6 cellular contexts compared by ENCODE assay signal in genomic region chr3:169811606-169812123, GRCh38. TPM values are rescaled to one million over a fixed set of nuclear protein-coding genes. Genes with fewer than 3 reads are reported as not detected.
DNase-seq lines count a peak whose midpoint lies in the region; ATAC-seq and TF ChIP-seq lines count a peak whose summit lies in the region.

No MANE protein-coding gene starts in this region.

- H3K4me1 Mint-ChIP-seq in natural killer cell: peaks cover 23 to 30% of the 10 kb centered on the region in 2 donors

- peak overlapping the region; percentile 4 for H3K27ac ChIP-seq in cingulate gyrus (ENCODE audit: low read depth, low read length)

- peak overlapping the region; percentile 17 to 80 for H3K27ac Mint-ChIP-seq in natural killer cell

- peak overlapping the region; percentile 97 for H3K4me3 Mint-ChIP-seq in natural killer cell

- ATAC-seq in natural killer cell (no peak), GM18502 (IDR thresholded peaks at IDR 0.05; ENCODE audit: poor library complexity, unreplicated experiment) (no peak), GM21619 (IDR thresholded peaks at IDR 0.05; ENCODE audit: unreplicated experiment) (no peak)

- intact Hi-C loops in natural killer cell (cut with micrococcal nuclease): loop anchor here (5.0 kb wide), 1 partner anchor 39 kb away; the partner anchor contains the start of gene MYNN

- peaks cover 0 to 3% of the 10 kb centered on the region in 2 donors for H3K9me3 Mint-ChIP-seq in natural killer cell

- DNase-seq in DMS79 treated with DMSO at 0.1 percent for 48 hours (lab: John Stamatoyannopoulos, UW) (peak; percentile 86), NCI-H2171 (lab: John Stamatoyannopoulos, UW) (peak; percentile 1), natural killer cell (no peak)

- no peak for TF ChIP-seq CTCF in natural killer cell (IDR thresholded peaks at IDR 0.05)

- H3K36me3 Mint-ChIP-seq in natural killer cell: peaks cover 13% of the 10 kb centered on the region

- H3K27me3 Mint-ChIP-seq in natural killer cell (ENCODE audit: low read depth in 2 of 2): peaks cover 9 to 12% of the 10 kb centered on the region in 2 donors

RNA-seq across cellular contexts. Expression of gene LRRIQ4, which starts 1.0 kb away (rescaled TPM):
- not detected for total RNA-seq in natural killer cell

RNA-seq across cellular contexts. Expression of gene LRRC34, which starts 1.0 kb away (rescaled TPM):
- 1 to 10 TPM in 1 of 3 donors, under 1 TPM in 2; 0.45 to 1.0 (median 0.48) TPM for total RNA-seq in natural killer cell

RNA-seq across cellular contexts. Expression of gene MYNN, which starts 38.5 kb away (rescaled TPM):
- total RNA-seq in natural killer cell: 10 to 100 TPM; 19.5 to 29.9 (median 29.2) TPM

RNA-seq across cellular contexts. Expression of gene ACTRT3, which starts 42.3 kb away (rescaled TPM):
- total RNA-seq in natural killer cell: under 1 TPM in 1 of 3 donors, not detected in 2; 0.68 TPM

RNA-seq across cellular contexts. Expression of gene TERC, which starts 46.8 kb away (rescaled TPM):
- total RNA-seq in natural killer cell: 1 to 10 TPM in 2 of 3 donors, under 1 TPM in 1; 0.92 to 2.7 (median 1.3) TPM
